8 cellular contexts compared by ENCODE assay signal in the genomic region with DNA sequence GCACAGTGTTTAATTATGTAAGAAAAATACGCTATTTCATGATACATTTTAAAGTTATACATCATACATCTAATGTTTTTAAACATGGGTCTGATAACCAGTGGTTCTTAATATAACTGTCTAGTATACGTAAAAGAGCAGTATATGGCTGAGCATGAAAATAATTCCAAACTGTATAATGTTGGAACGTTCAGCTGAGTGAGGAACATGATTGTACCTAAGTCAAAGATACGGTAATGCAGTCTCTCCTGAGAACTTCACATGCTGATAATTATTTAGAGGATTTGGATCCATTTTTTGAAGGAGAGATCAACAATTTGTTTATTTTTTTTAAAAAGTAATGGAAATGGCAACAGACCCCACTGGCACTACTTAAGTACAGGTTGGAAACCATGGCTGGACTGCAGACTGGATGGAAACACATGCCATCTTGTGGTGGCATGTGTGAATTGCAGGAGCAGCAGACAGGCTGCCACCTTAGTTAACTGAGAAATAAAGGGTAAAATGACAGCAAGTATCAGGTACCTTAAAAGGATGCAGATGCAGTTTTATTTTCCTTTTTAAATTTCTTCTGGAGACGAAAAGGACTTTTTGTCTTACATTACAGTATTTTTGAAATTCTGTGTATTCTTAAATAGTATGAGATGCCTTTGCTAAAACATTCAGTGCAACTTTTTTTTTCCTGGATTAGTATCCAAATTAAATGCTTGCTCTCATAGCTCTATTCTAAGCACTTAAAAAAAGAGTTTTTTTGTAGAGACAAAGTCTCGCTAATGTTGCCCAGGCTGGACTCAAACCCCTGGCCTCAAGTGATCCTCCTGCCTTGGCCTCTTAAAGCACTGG.
A peak's percentile ranks its signal among the peaks of the same experiment; 100 is the strongest.
DNase-seq lines count a peak whose midpoint lies in the region; ATAC-seq and TF ChIP-seq lines count a peak whose summit lies in the region.

No MANE protein-coding gene starts in this region.

- ATAC-seq in HG02840 (IDR thresholded peaks at IDR 0.05; ENCODE audit: low FRiP score, unreplicated experiment) (peak; percentile 67), psoas muscle (peak in 1 of 4 donors; percentile 47)

- no peaks in the 10 kb centered on the region for H3K9me3 ChIP-seq in psoas muscle

- H3K27me3 ChIP-seq in psoas muscle (ENCODE audit: insufficient read depth in 3 of 3, low read length in 2 of 3), result no peaks in the 10 kb centered on the region

- no peak for DNase-seq in AG04449 (ENCODE audit: low read depth, low spot score)
- peak; percentile 42 for DNase-seq in GM13976 (ENCODE audit: low spot score)
- peak; percentile 39 for DNase-seq in NCI-H345 (lab: John Stamatoyannopoulos, UW)
- DNase-seq in activated CD4-positive, alpha-beta T cell treated with anti-CD3 and anti-CD28 coated beads, Interleukin-2, amount 50 U/mL, for 4 hours, result peak; percentile 17 to 26
- DNase-seq in fibroblast of gingiva (ENCODE audit: low read depth), result peak; percentile 67
- DNase-seq in psoas muscle, result no peak
- DNase-seq in medulla oblongata (ENCODE audit: extremely low spot score), result no peak

- TF ChIP-seq CTCF in AG04449 (IDR thresholded peaks at IDR 0.05; ENCODE audit: insufficient read depth, low read length, missing control alignments), result peak; percentile 85
- TF ChIP-seq CTCF in GM13976 (IDR thresholded peaks at IDR 0.05; ENCODE audit: borderline replicate concordance, control extremely low read depth, extremely low read depth, insufficient read depth, missing control alignments), result peak; percentile 94
- peak; percentile 86 for TF ChIP-seq CTCF in psoas muscle (IDR thresholded peaks at IDR 0.05)

- H3K36me3 ChIP-seq in psoas muscle (ENCODE audit: insufficient read depth in 1 of 2, low read depth in 1 of 2), result peaks cover 2 to 92% of the 10 kb centered on the region in 2 donors

- CTCF ChIA-PET in AG04449 (lab: Yijun Ruan, JAX), result interaction anchor here (0.7 to 6.3 kb wide), 17 partner anchors 10 to 264 kb away, joined by 3 to 51 read pairs (median 5); a partner anchor contains a TSS

- POLR2A ChIA-PET in AG04449 (lab: Yijun Ruan, JAX), result no interaction called here

- H3K27ac ChIP-seq in psoas muscle, result no peak overlapping the region

- in situ Hi-C loops in GM13976 (cut with MboI; ENCODE audit: low sequenced_read_pairs, unreplicated experiment), result loop anchor here (25.0 kb wide), 2 partner anchors 257 to 757 kb away; a partner anchor contains a TSS

- H3K4me1 ChIP-seq in psoas muscle, result no peaks in the 10 kb centered on the region

- intact Hi-C loops in psoas muscle (cut with DNase I), result loop anchor here in 1 of 2 donors (10.0 kb wide), 2 partner anchors 114 to 764 kb away; no protein-coding TSS in a partner anchor

- H3K4me3 ChIP-seq in AG04449 (ENCODE audit: low read depth, low read length), result no peak overlapping the region
- H3K4me3 ChIP-seq in psoas muscle, result no peak overlapping the region

- 95 to 97% (median 97%) methylated on average over 6 of the region's 6 CpGs for WGBS in psoas muscle, 3 donors

Comparison
In these comparisons a context has a peak if more than half of its experiments do, and no peak if none do; other contexts are left out.
1. DNase-seq: peak in GM13976 (single experiment), NCI-H345 (single experiment), activated CD4-positive, alpha-beta T cell treated with anti-CD3 and anti-CD28 coated beads, Interleukin-2, amount 50 U/mL, for 4 hours (2 of 2) and fibroblast of gingiva (single experiment); none in AG04449 (single experiment), psoas muscle (0 of 2) and medulla oblongata (single experiment).
2. Peak in every context shown above with its lines, with median percentiles within 50 percentile points of each other: CTCF ChIP-seq.